ENCODE assay signal across 16 cellular contexts in genomic region chr14:88142990-88143389, GRCh38.
DNase-seq lines count a peak whose midpoint lies in the region; ATAC-seq, FAIRE-seq and TF ChIP-seq lines count a peak whose summit lies in the region.
"Had no signal": no experiment of that assay in that cellular context is flagged by ENCODE, and none has a peak within 500 bp of the region (broad histone marks: within the 10 kb centered on the region; RNA-seq: fewer than 3 reads in every experiment).

No MANE protein-coding gene starts in this region.

- 65% methylated on average over 7 of the region's 7 CpGs; no CpG with 5 or more reads in 1 of the 2 donors for WGBS in transverse colon (ENCODE audit: low coverage in 1 of 2), 2 donors

- H3K27ac ChIP-seq in RWPE2 (ENCODE audit: poor library complexity, severe bottlenecking) = no peak overlapping the region
- H3K27ac ChIP-seq in transverse colon = no peak overlapping the region
- H3K27ac ChIP-seq in CD4-positive, alpha-beta memory T cell (ENCODE audit: low read depth, low read length) = no peak overlapping the region
- H3K27ac ChIP-seq: GM23248 had no signal

- TF ChIP-seq POLR2A in transverse colon (IDR thresholded peaks at IDR 0.05) (no peak), H54 (IDR thresholded peaks at IDR 0.05; ENCODE audit: low read depth, low read length) (no peak)

- peak overlapping the region; percentile 13 for H3K27ac Mint-ChIP-seq in dendritic cell treated with granulocyte-macrophage colony-stimulating factor and Interleukin-4, amounts not matched to agents 40 ng/mL and 50 ng/mL, for 4 days
- H3K27ac Mint-ChIP-seq in HFFc6 = no peak overlapping the region
- H3K27ac Mint-ChIP-seq in CD4-positive, alpha-beta memory T cell = no peak overlapping the region
- H3K27ac Mint-ChIP-seq: CD8-positive, alpha-beta T cell had no signal

- no peak for FAIRE-seq in H54 (lab: Jason Lieb, UNC)
- FAIRE-seq: G401.6, GM12892 had no signal

- no peaks in the 10 kb centered on the region for H3K4me1 ChIP-seq in RWPE2 (ENCODE audit: insufficient read depth, poor library complexity, severe bottlenecking)
- H3K4me1 ChIP-seq in transverse colon = no peaks in the 10 kb centered on the region
- H3K4me1 ChIP-seq in CD4-positive, alpha-beta memory T cell (ENCODE audit: insufficient read depth, low read length) = no peaks in the 10 kb centered on the region
- H3K4me1 ChIP-seq: Caco-2 had no signal

- H3K9me3 ChIP-seq in RWPE2 (ENCODE audit: severe bottlenecking) (no peaks in the 10 kb centered on the region), transverse colon (no peaks in the 10 kb centered on the region)
- H3K9me3 ChIP-seq in CD4-positive, alpha-beta memory T cell (ENCODE audit: control insufficient read depth in 1 of 2, low read length in 2 of 2) = no peaks in the 10 kb centered on the region
- H3K9me3 ChIP-seq: Caco-2 had no signal

- no peaks in the 10 kb centered on the region for H3K27me3 ChIP-seq in RWPE2 (ENCODE audit: insufficient read depth, poor library complexity, severe bottlenecking)
- no peaks in the 10 kb centered on the region for H3K27me3 ChIP-seq in transverse colon
- no peaks in the 10 kb centered on the region for H3K27me3 ChIP-seq in CD4-positive, alpha-beta memory T cell (ENCODE audit: insufficient read depth, low read length)

- no peak overlapping the region for H3K4me3 Mint-ChIP-seq in dendritic cell treated with granulocyte-macrophage colony-stimulating factor and Interleukin-4, amounts not matched to agents 40 ng/mL and 50 ng/mL, for 4 days
- H3K4me3 Mint-ChIP-seq in HFFc6 = no peak overlapping the region
- H3K4me3 Mint-ChIP-seq in CD4-positive, alpha-beta memory T cell = no peak overlapping the region
- H3K4me3 Mint-ChIP-seq: CD8-positive, alpha-beta T cell had no signal

- no peak overlapping the region for H3K4me3 ChIP-seq in RWPE2 (ENCODE audit: severe bottlenecking)
- no peak overlapping the region for H3K4me3 ChIP-seq in transverse colon
- no peak overlapping the region for H3K4me3 ChIP-seq in CD4-positive, alpha-beta memory T cell (ENCODE audit: low read length in 2 of 2)
- H3K4me3 ChIP-seq: GM23248 had no signal

- DNase-seq in RWPE2 (ENCODE audit: low spot score) (no peak), islet precursor cell (peak; percentile 66), transverse colon (no peak), HFFc6 (no peak), H54 (ENCODE audit: insufficient read length, low spot score) (no peak)
- DNase-seq in CD4-positive, alpha-beta memory T cell = no peak
- DNase-seq: C1 segment of cervical spinal cord; Caco-2; CD8-positive, alpha-beta T cell; DMS153; DND-41; GM23248; HCEC 1CT had no signal

- peaks cover 6% of the 10 kb centered on the region for H3K9me3 Mint-ChIP-seq in dendritic cell treated with granulocyte-macrophage colony-stimulating factor and Interleukin-4, amounts not matched to agents 40 ng/mL and 50 ng/mL, for 4 days
- peaks cover 13% of the 10 kb centered on the region for H3K9me3 Mint-ChIP-seq in HFFc6
- no peaks in the 10 kb centered on the region for H3K9me3 Mint-ChIP-seq in CD4-positive, alpha-beta memory T cell
- H3K9me3 Mint-ChIP-seq: CD8-positive, alpha-beta T cell had no signal

- in situ Hi-C loops in transverse colon (cut with MboI; ENCODE audit: low pct_ligation_motif_present in 1 of 4, low pct_unique_long_range_greater_than_20kb in 1 of 4, low sequenced_read_pairs in 3 of 4) = no loop called here

- no peak for TF ChIP-seq CTCF in RWPE2 (IDR thresholded peaks at IDR 0.05; ENCODE audit: poor library complexity, severe bottlenecking)
- no peak for TF ChIP-seq CTCF in transverse colon (IDR thresholded peaks at IDR 0.05)
- no peak for TF ChIP-seq CTCF in HFFc6 (IDR thresholded peaks at IDR 0.05)

- POLR2A ChIA-PET in CD4-positive, alpha-beta memory T cell (lab: Charles Lee; ENCODE audit: partially characterized antibody) = no interaction called here

- ATAC-seq in RWPE2 (ENCODE audit: low read depth) = peak; percentile 19; the same call in 1 of the 3 replicates
- ATAC-seq: CD8-positive, alpha-beta T cell had no signal

- TF ChIP-seq EP300 in transverse colon (IDR thresholded peaks at IDR 0.05; ENCODE audit: low read depth) = no peak

- H3K36me3 ChIP-seq in RWPE2 (ENCODE audit: low read depth) (no peaks in the 10 kb centered on the region), transverse colon (no peaks in the 10 kb centered on the region)
- H3K36me3 ChIP-seq in CD4-positive, alpha-beta memory T cell (ENCODE audit: insufficient read depth, low read length) = no peaks in the 10 kb centered on the region

- intact Hi-C loops in dendritic cell treated with granulocyte-macrophage colony-stimulating factor and Interleukin-4, amounts not matched to agents 40 ng/mL and 50 ng/mL, for 4 days (cut with micrococcal nuclease) = no loop called here
- intact Hi-C loops in transverse colon (cut with DNase I; ENCODE audit: low total_unique reads) = no loop called here
- intact Hi-C loops in CD4-positive, alpha-beta memory T cell (cut with micrococcal nuclease) = no loop called here

- H3K36me3 Mint-ChIP-seq in dendritic cell treated with granulocyte-macrophage colony-stimulating factor and Interleukin-4, amounts not matched to agents 40 ng/mL and 50 ng/mL, for 4 days (ENCODE audit: low read depth) = no peaks in the 10 kb centered on the region
- no peaks in the 10 kb centered on the region for H3K36me3 Mint-ChIP-seq in HFFc6 (ENCODE audit: low read depth)
- no peaks in the 10 kb centered on the region for H3K36me3 Mint-ChIP-seq in CD4-positive, alpha-beta memory T cell
- H3K36me3 Mint-ChIP-seq: CD8-positive, alpha-beta T cell had no signal

- peaks cover 28% of the 10 kb centered on the region for H3K4me1 Mint-ChIP-seq in dendritic cell treated with granulocyte-macrophage colony-stimulating factor and Interleukin-4, amounts not matched to agents 40 ng/mL and 50 ng/mL, for 4 days (ENCODE audit: low read depth)
- H3K4me1 Mint-ChIP-seq in HFFc6 (ENCODE audit: low read depth) = no peaks in the 10 kb centered on the region
- H3K4me1 Mint-ChIP-seq in CD4-positive, alpha-beta memory T cell = peaks cover 0 to 3% (median 0%) of the 10 kb centered on the region in 4 donors

- H3K27me3 Mint-ChIP-seq in dendritic cell treated with granulocyte-macrophage colony-stimulating factor and Interleukin-4, amounts not matched to agents 40 ng/mL and 50 ng/mL, for 4 days = peaks cover 48% of the 10 kb centered on the region
- H3K27me3 Mint-ChIP-seq in HFFc6 (ENCODE audit: insufficient read depth) = 0 out of 2 replicates have a peak, but pooled peaks cover 3% of the 10 kb centered on the region
- H3K27me3 Mint-ChIP-seq in CD4-positive, alpha-beta memory T cell = peaks cover 0 to 2% of the 10 kb centered on the region in 2 donors

- CTCF ChIA-PET in CD4-positive, alpha-beta memory T cell (lab: Charles Lee; ENCODE audit: partially characterized antibody) = no interaction called here
